Comparison of ENCODE assay signal across 8 cellular contexts in the genomic region with DNA sequence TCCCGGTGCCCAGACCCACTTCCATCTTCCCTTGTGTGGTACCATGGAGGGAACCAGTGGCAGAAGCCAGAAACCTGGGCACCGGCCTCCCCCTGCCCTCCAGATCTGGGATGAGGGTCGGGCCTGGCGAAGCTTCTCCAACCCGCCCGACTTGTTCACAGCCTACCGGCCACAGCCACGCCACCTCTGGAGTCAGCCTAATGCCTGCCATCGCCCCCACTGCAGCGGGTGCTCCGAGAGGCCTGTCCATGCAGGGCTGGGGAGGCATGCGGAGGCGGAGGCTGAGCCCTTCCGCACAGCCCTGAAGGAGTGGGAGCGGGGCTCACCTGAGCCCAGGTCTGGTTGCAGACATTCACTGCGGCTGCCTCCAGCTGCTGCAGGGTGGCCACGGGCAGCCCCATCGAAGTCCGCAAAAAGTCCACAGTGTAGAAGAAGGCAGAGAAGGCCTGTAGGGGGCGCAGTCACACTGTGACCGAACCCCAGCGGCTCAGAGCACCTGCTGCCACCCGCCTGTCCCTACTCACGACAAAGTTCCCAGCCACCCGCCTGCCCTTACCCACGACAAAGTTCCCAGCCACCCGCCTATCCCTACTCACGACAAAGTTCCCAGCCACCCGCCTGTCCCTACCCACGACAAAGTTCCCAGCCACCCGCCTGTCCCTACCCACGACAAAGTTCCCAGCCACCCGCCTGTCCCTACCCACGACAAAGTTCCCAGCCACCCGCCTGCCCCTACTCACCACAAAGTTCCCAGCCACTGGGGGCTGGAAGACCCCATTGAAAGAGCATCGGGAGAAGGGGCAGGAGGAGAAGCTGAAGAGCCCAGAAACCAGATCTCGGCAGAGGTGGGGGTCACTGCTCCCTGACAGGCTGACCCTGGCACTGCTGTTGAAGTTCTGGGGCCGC. TPM values are rescaled to one million over a fixed set of nuclear protein-coding genes. Genes with fewer than 3 reads are reported as not detected.
DNase-seq lines count a peak whose midpoint lies in the region; ATAC-seq and TF ChIP-seq lines count a peak whose summit lies in the region.

No MANE protein-coding gene starts in this region.

- no peaks in the 10 kb centered on the region for H3K9me3 Mint-ChIP-seq in T-cell

- CTCF ChIA-PET in T-cell (lab: Charles Lee), result no interaction called here

- no peak overlapping the region for H3K4me3 Mint-ChIP-seq in T-cell

- no peaks in the 10 kb centered on the region for H3K36me3 Mint-ChIP-seq in T-cell

- peaks cover 4 to 12% (median 8%) of the 10 kb centered on the region in 3 donors for H3K4me1 Mint-ChIP-seq in T-cell

- H3K4me3 ChIP-seq in MG63 (no peak overlapping the region), uterus (no peak overlapping the region)

- H3K36me3 ChIP-seq in MG63, result no peaks in the 10 kb centered on the region
- H3K36me3 ChIP-seq in uterus, result no peaks in the 10 kb centered on the region

- H3K27me3 ChIP-seq in MG63 (no peaks in the 10 kb centered on the region; the same call in 1 of the 2 replicates), uterus (peaks cover 5 to 13% of the 10 kb centered on the region in 2 donors)

- TF ChIP-seq CTCF in uterus (IDR thresholded peaks at IDR 0.05), result peak; percentile 9 to 44 (median 26)

- POLR2A ChIA-PET in T-cell (lab: Charles Lee), result no interaction called here

- no peaks in the 10 kb centered on the region for H3K9me3 ChIP-seq in MG63
- H3K9me3 ChIP-seq in uterus, result no peaks in the 10 kb centered on the region

- DNase-seq in ELF-1 (ENCODE audit: low read depth, low spot score) (peak; percentile 81), MG63 (peak; percentile 56), T-cell (peak in 20 of 34 experiments; percentile 34 to 58 (median 46)), caudate nucleus (lab: John Stamatoyannopoulos, UW) (peak in 47 of 61 donors; percentile 12 to 79 (median 42)), mucosa of gallbladder (ENCODE audit: low spot score) (peak; percentile 69), uterus (no peak), NCI-H2227 treated with DMSO at 0.1 percent for 48 hours (lab: John Stamatoyannopoulos, UW) (no peak)

- intact Hi-C loops in uterus (cut with DNase I; ENCODE audit: low total_unique reads), result no loop called here

- H3K27ac ChIP-seq in caudate nucleus (ENCODE audit: low read depth, low read length), result peak overlapping the region; percentile 13
- H3K27ac ChIP-seq in uterus, result no peak overlapping the region

- H3K27me3 Mint-ChIP-seq in T-cell, result peaks cover 6 to 54% of the 10 kb centered on the region in 2 donors

- TF ChIP-seq POLR2A in uterus (IDR thresholded peaks at IDR 0.05), result no peak

- no peak overlapping the region for H3K27ac Mint-ChIP-seq in T-cell

- ATAC-seq in T-cell (replicated peaks in 1 of 4) (peak in 1 of 4 experiments; percentile 28), GM21576 (IDR thresholded peaks at IDR 0.05; ENCODE audit: unreplicated experiment) (no peak)

- H3K4me1 ChIP-seq in uterus, result peaks cover 0 to 21% of the 10 kb centered on the region in 2 donors

RNA-seq across cellular contexts. Expression of gene NPDC1, which starts 3.8 kb away (rescaled TPM):
- 86.9 and 253 TPM in 2 replicates for total RNA-seq in MG63 (2014; rRNA removed; shearing (Covaris generic); ENCODE audit: low replicate concordance)
- 10 to 100 TPM; 32.4 to 76.7 (median 57.0) TPM for total RNA-seq in T-cell
- total RNA-seq in mucosa of gallbladder, result 376 TPM
- 100 to 1,000 TPM in 1 of 4 donors, 10 to 100 TPM in 3; 25.2 to 221 (median 59.2) TPM for total RNA-seq in uterus

RNA-seq across cellular contexts. Expression of gene ENTPD2, which starts 4.1 kb away (rescaled TPM):
- total RNA-seq in MG63 (2014; rRNA removed; shearing (Covaris generic); ENCODE audit: low replicate concordance), result not detected in 2 replicates
- total RNA-seq in T-cell (under 1 TPM in 1 of 5 donors, not detected in 4; 0.32 TPM), mucosa of gallbladder (41.1 TPM), uterus (10 to 100 TPM in 1 of 4 donors, 1 to 10 TPM in 1, not detected in 2; 2.4 to 11.5 TPM)

RNA-seq across cellular contexts. Expression of gene FUT7, which starts 17.9 kb away (rescaled TPM):
- total RNA-seq in MG63 (2014; rRNA removed; shearing (Covaris generic); ENCODE audit: low replicate concordance), result not detected in 2 replicates
- total RNA-seq in T-cell (1 to 10 TPM; 1.1 to 7.7 (median 5.1) TPM), mucosa of gallbladder (0.26 TPM), uterus (not detected)

RNA-seq across cellular contexts. Expression of gene SAPCD2, which starts 20.6 kb away (rescaled TPM):
- 20.8 and 32.5 TPM in 2 replicates for total RNA-seq in MG63 (2014; rRNA removed; shearing (Covaris generic); ENCODE audit: low replicate concordance)
- total RNA-seq in T-cell (1 to 10 TPM in 1 of 5 donors, under 1 TPM in 4; 0.33 to 1.0 (median 0.83) TPM), mucosa of gallbladder (2.4 TPM), uterus (1 to 10 TPM in 2 of 4 donors, under 1 TPM in 1, not detected in 1; 0.15 to 5.9 (median 1.0) TPM)

RNA-seq across cellular contexts. Expression of gene ABCA2, which starts 21.8 kb away (rescaled TPM):
- total RNA-seq in MG63 (2014; rRNA removed; shearing (Covaris generic); ENCODE audit: low replicate concordance), result 10.9 and 11.7 TPM in 2 replicates
- 100 to 1,000 TPM in 3 of 5 donors, 10 to 100 TPM in 2; 58.6 to 138 (median 121) TPM for total RNA-seq in T-cell
- 298 TPM for total RNA-seq in mucosa of gallbladder
- total RNA-seq in uterus, result 10 to 100 TPM; 24.8 to 36.9 (median 26.1) TPM

Comparison
In these comparisons a context has a peak if more than half of its experiments do, and no peak if none do; other contexts are left out.
1. DNase-seq: peak in ELF-1 (single experiment), MG63 (single experiment), T-cell (20 of 34), caudate nucleus (47 of 61) and mucosa of gallbladder (single experiment); none in uterus (0 of 2) and NCI-H2227 treated with DMSO at 0.1 percent for 48 hours (single experiment).